8 cellular contexts compared by ENCODE assay signal in genomic region chr1:155931332-155932038, GRCh38. TPM values are rescaled to one million over a fixed set of nuclear protein-coding genes. Genes with fewer than 3 reads are reported as not detected.
DNase-seq lines count a peak whose midpoint lies in the region; ATAC-seq, FAIRE-seq and TF ChIP-seq lines count a peak whose summit lies in the region.

No MANE protein-coding gene starts in this region.

- H3K27ac ChIP-seq in testis (no peak overlapping the region), tibial nerve (no peak overlapping the region)

- H3K4me1 Mint-ChIP-seq in endothelial cell (ENCODE audit: unreplicated experiment) = peaks cover 20% of the 10 kb centered on the region
- peaks cover 27% of the 10 kb centered on the region for H3K4me1 Mint-ChIP-seq in osteocyte (ENCODE audit: unreplicated experiment)

- WGBS in testis, 2 donors = 66 to 73% methylated on average over 7 of the region's 7 CpGs
- WGBS in tibial nerve, 2 donors = 56 to 58% methylated on average over 7 of the region's 7 CpGs

- H3K27me3 ChIP-seq in testis = no peaks in the 10 kb centered on the region
- H3K27me3 ChIP-seq in tibial nerve = no peaks in the 10 kb centered on the region

- H3K27ac Mint-ChIP-seq in endothelial cell (ENCODE audit: unreplicated experiment) = no peak overlapping the region
- no peak overlapping the region for H3K27ac Mint-ChIP-seq in osteocyte (ENCODE audit: unreplicated experiment)

- H3K9me3 Mint-ChIP-seq in endothelial cell (ENCODE audit: unreplicated experiment) (no peaks in the 10 kb centered on the region), osteocyte (ENCODE audit: unreplicated experiment) (no peaks in the 10 kb centered on the region)

- no peaks in the 10 kb centered on the region for H3K27me3 Mint-ChIP-seq in endothelial cell (ENCODE audit: unreplicated experiment)
- no peaks in the 10 kb centered on the region for H3K27me3 Mint-ChIP-seq in osteocyte (ENCODE audit: unreplicated experiment)

- DNase-seq in RCC 7860 (ENCODE audit: low spot score) (peak; percentile 14), endothelial cell (ENCODE audit: low spot score) (no peak), osteocyte (ENCODE audit: extremely low spot score, unreplicated experiment) (no peak), testis (no peak), tibial nerve (ENCODE audit: low spot score in 2 of 2) (no peak)

- H3K4me1 ChIP-seq in testis (peaks cover 39% of the 10 kb centered on the region), tibial nerve (peaks cover 6 to 43% (median 38%) of the 10 kb centered on the region in 4 donors)

- peak overlapping the region; percentile 22; the same call in 1 of the 2 replicates for H3K4me3 ChIP-seq in GM08714 (ENCODE audit: low read length)
- H3K4me3 ChIP-seq in testis = no peak overlapping the region
- peak overlapping the region in 1 of 4 donors; percentile 22 for H3K4me3 ChIP-seq in tibial nerve

- TF ChIP-seq POLR2A in testis (IDR thresholded peaks at IDR 0.05) (no peak), tibial nerve (IDR thresholded peaks at IDR 0.05) (no peak)

- no peak for TF ChIP-seq CTCF in endothelial cell (IDR thresholded peaks at IDR 0.05; ENCODE audit: unreplicated experiment)
- TF ChIP-seq CTCF in osteocyte (IDR thresholded peaks at IDR 0.05) = no peak
- no peak for TF ChIP-seq CTCF in testis (IDR thresholded peaks at IDR 0.05)
- TF ChIP-seq CTCF in tibial nerve (IDR thresholded peaks at IDR 0.05) = no peak

- no peak for TF ChIP-seq EP300 in tibial nerve (IDR thresholded peaks at IDR 0.05)

- intact Hi-C loops in testis (cut with DNase I; ENCODE audit: low total_unique reads) = no loop called here

- peak overlapping the region; percentile 51 for H3K4me3 Mint-ChIP-seq in endothelial cell (ENCODE audit: unreplicated experiment)
- H3K4me3 Mint-ChIP-seq in osteocyte (ENCODE audit: unreplicated experiment) = peak overlapping the region; percentile 60

- no peaks in the 10 kb centered on the region for H3K36me3 ChIP-seq in testis (ENCODE audit: low read depth, missing control alignments)
- peaks cover 10 to 63% (median 17%) of the 10 kb centered on the region in 3 donors for H3K36me3 ChIP-seq in tibial nerve

- H3K9me3 ChIP-seq in testis (no peaks in the 10 kb centered on the region), tibial nerve (no peaks in the 10 kb centered on the region)

- ATAC-seq in GM19351 (IDR thresholded peaks at IDR 0.05; ENCODE audit: unreplicated experiment) (no peak), GM19395 (IDR thresholded peaks at IDR 0.05; ENCODE audit: unreplicated experiment) (no peak)

- H3K36me3 Mint-ChIP-seq in endothelial cell (ENCODE audit: low read depth, unreplicated experiment) = peaks cover 28% of the 10 kb centered on the region
- peaks cover 31% of the 10 kb centered on the region for H3K36me3 Mint-ChIP-seq in osteocyte (ENCODE audit: unreplicated experiment)

- FAIRE-seq in RCC 7860 (lab: Jason Lieb, UNC) = no peak

RNA-seq across cellular contexts. Expression of gene KHDC4, which starts 2.7 kb away (rescaled TPM):
- 42.6 TPM for total RNA-seq in endothelial cell (ENCODE audit: unreplicated experiment)
- total RNA-seq in osteocyte = 48.8 and 53.7 TPM in 2 replicates
- 10 to 100 TPM; 84.5 to 95.3 TPM for total RNA-seq in testis
- polyA plus RNA-seq in testis (ENCODE audit: insufficient read depth, low read depth, low replicate concordance) = 45.5 TPM
- total RNA-seq in tibial nerve = 10 to 100 TPM; 46.8 to 82.8 (median 67.7) TPM

RNA-seq across cellular contexts. Expression of gene RXFP4, which starts 10.0 kb away (rescaled TPM):
- total RNA-seq in endothelial cell (ENCODE audit: unreplicated experiment) (not detected), osteocyte (not detected in 2 replicates), testis (1 to 10 TPM in 1 of 2 donors, under 1 TPM in 1; 0.37 to 1.1 TPM), tibial nerve (not detected)
- not detected for polyA plus RNA-seq in testis (ENCODE audit: insufficient read depth, low read depth, low replicate concordance)

RNA-seq across cellular contexts. Expression of gene RIT1, which starts 20.3 kb away (rescaled TPM):
- total RNA-seq in endothelial cell (ENCODE audit: unreplicated experiment) (69.2 TPM), osteocyte (43.1 and 45.6 TPM in 2 replicates), testis (10 to 100 TPM; 26.1 to 31.1 TPM), tibial nerve (10 to 100 TPM; 18.8 to 23.3 (median 20.7) TPM)
- 25.7 TPM for polyA plus RNA-seq in testis (ENCODE audit: insufficient read depth, low read depth, low replicate concordance)

RNA-seq across cellular contexts. Expression of gene ARHGEF2, which starts 46.9 kb away (rescaled TPM):
- total RNA-seq in endothelial cell (ENCODE audit: unreplicated experiment) (244 TPM), osteocyte (199 and 201 TPM in 2 replicates), testis (100 to 1,000 TPM in 1 of 2 donors, 10 to 100 TPM in 1; 56.6 to 124 TPM), tibial nerve (100 to 1,000 TPM; 105 to 195 (median 153) TPM)
- polyA plus RNA-seq in testis (ENCODE audit: insufficient read depth, low read depth, low replicate concordance) = 88.8 TPM
